In genomic region chr9:68473790-68474189, GRCh38 we compare ENCODE assay signal across 1 cellular context.
TF ChIP-seq lines count a peak whose summit lies in the region.

No MANE protein-coding gene starts in this region.

TF ChIP-seq in GM23338, 12 proteins besides CTCF, POLR2A, EP300 and RAD21 (continued from another document):
- TF ChIP-seq REST (IDR thresholded peaks at IDR 0.05; ENCODE audit: unreplicated experiment), result no peak
- TF ChIP-seq NANOG (IDR thresholded peaks at IDR 0.05; ENCODE audit: borderline replicate concordance), result no peak
- TF ChIP-seq EZH2 (IDR thresholded peaks at IDR 0.05; ENCODE audit: low read depth, unreplicated experiment), result no peak
- no peak for TF ChIP-seq EZH2phosphoT487 (IDR thresholded peaks at IDR 0.05; ENCODE audit: unreplicated experiment)
- no peak for TF ChIP-seq ETS1 (IDR thresholded peaks at IDR 0.05)
- TF ChIP-seq ZNF331 (CRISPR knock-in tag; IDR thresholded peaks at IDR 0.05; ENCODE audit: low read depth), result no peak
- TF ChIP-seq POLR2AphosphoS5 (IDR thresholded peaks at IDR 0.05; ENCODE audit: low read depth), result no peak
